16 cellular contexts compared by ENCODE assay signal in genomic region chr16:2386990-2387389, GRCh38.
DNase-seq lines count a peak whose midpoint lies in the region; ATAC-seq and TF ChIP-seq lines count a peak whose summit lies in the region.
"Had no signal": no experiment of that assay in that cellular context is flagged by ENCODE, and none has a peak within 500 bp of the region (broad histone marks: within the 10 kb centered on the region; RNA-seq: fewer than 3 reads in every experiment).

No MANE protein-coding gene starts in this region.

- POLR2A ChIA-PET in AG04449 (lab: Yijun Ruan, JAX), result no interaction called here

- peaks cover 7% of the 10 kb centered on the region for H3K27me3 Mint-ChIP-seq in nephron progenitor cell (ENCODE audit: low read depth, poor library complexity)

- ATAC-seq in SK-N-SH treated with all-trans-retinoic acid at 6 μM for 48 hours, result 0 out of 3 replicates have a peak, but pooled peaks have one; percentile 33
- ATAC-seq: activated T-cell treated with anti-CD3 and anti-CD28 coated beads, Interleukin-2, amount 50 U/mL, for 72 hours; natural killer cell treated with Interleukin-12 subunit alpha and Interleukin-12 subunit beta and Interleukin-15 and Interleukin-18, amount 100 ng/mL, for 72 hours; upper lobe of right lung had no signal

- peaks cover 7% of the 10 kb centered on the region for H3K36me3 Mint-ChIP-seq in nephron progenitor cell (ENCODE audit: low read depth)
- H3K36me3 Mint-ChIP-seq: IgD-negative memory B cell; natural killer cell treated with Interleukin-12 subunit alpha and Interleukin-12 subunit beta and Interleukin-15 and Interleukin-18, amount 100 ng/mL, for 72 hours had no signal

- DNase-seq in AG04449 (ENCODE audit: low read depth, low spot score) (no peak), HFF-Myc (ENCODE audit: extremely low read depth, low read depth) (no peak), foreskin fibroblast (no peak), NCI-H1694 treated with DMSO at 0.1 percent for 48 hours (lab: John Stamatoyannopoulos, UW) (no peak), GM19240 (ENCODE audit: insufficient read length, low spot score) (no peak), OCI-M2 (lab: John Stamatoyannopoulos, UW; ENCODE audit: unreplicated experiment) (no peak), nephron progenitor cell (no peak)
- DNase-seq: activated T-cell treated with anti-CD3 and anti-CD28 coated beads, Interleukin-2, amount 50 U/mL, for 72 hours; AML-193; erythroblast; NCI-H187 treated with DMSO at 0.1 percent for 48 hours; upper lobe of right lung had no signal

- H3K4me1 Mint-ChIP-seq in nephron progenitor cell, result no peaks in the 10 kb centered on the region

- H3K4me3 ChIP-seq in AG04449 (ENCODE audit: low read depth, low read length) (no peak overlapping the region), HFF-Myc (replicated peaks; ENCODE audit: low read depth, low read length) (no peak overlapping the region), foreskin fibroblast (ENCODE audit: low read depth in 1 of 2, low read length in 2 of 2) (no peak overlapping the region)
- H3K4me3 ChIP-seq: skin epidermis, upper lobe of right lung had no signal

- TF ChIP-seq CTCF in AG04449 (IDR thresholded peaks at IDR 0.05; ENCODE audit: insufficient read depth, low read length, missing control alignments) (peak; percentile 19), HFF-Myc (IDR thresholded peaks at IDR 0.05; ENCODE audit: low read depth, low read length, missing control alignments) (peak; percentile 25), foreskin fibroblast (IDR thresholded peaks at IDR 0.05; ENCODE audit: low read depth, low read length) (peak; percentile 25), nephron progenitor cell (IDR thresholded peaks at IDR 0.05) (no peak)

- no peak overlapping the region for H3K27ac Mint-ChIP-seq in nephron progenitor cell
- H3K27ac Mint-ChIP-seq: activated T-cell treated with anti-CD3 and anti-CD28 coated beads, Interleukin-2, amount 50 U/mL, for 72 hours; IgD-negative memory B cell; natural killer cell treated with Interleukin-12 subunit alpha and Interleukin-12 subunit beta and Interleukin-15 and Interleukin-18, amount 100 ng/mL, for 72 hours had no signal

- no peak overlapping the region for H3K4me3 Mint-ChIP-seq in nephron progenitor cell
- H3K4me3 Mint-ChIP-seq: activated T-cell treated with anti-CD3 and anti-CD28 coated beads, Interleukin-2, amount 50 U/mL, for 72 hours; IgD-negative memory B cell; natural killer cell treated with Interleukin-12 subunit alpha and Interleukin-12 subunit beta and Interleukin-15 and Interleukin-18, amount 100 ng/mL, for 72 hours had no signal

- peaks cover 29% of the 10 kb centered on the region for H3K9me3 Mint-ChIP-seq in nephron progenitor cell
- H3K9me3 Mint-ChIP-seq: natural killer cell treated with Interleukin-12 subunit alpha and Interleukin-12 subunit beta and Interleukin-15 and Interleukin-18, amount 100 ng/mL, for 72 hours had no signal

- CTCF ChIA-PET in AG04449 (lab: Yijun Ruan, JAX), result no interaction called here

TF ChIP-seq in SK-N-SH treated with all-trans-retinoic acid at 6 μM for 48 hours, 23 proteins besides CTCF, POLR2A, EP300 and RAD21:
- TF ChIP-seq ESRRG (CRISPR knock-in tag; IDR thresholded peaks at IDR 0.05), result no peak
- TF ChIP-seq, protein P1, sequence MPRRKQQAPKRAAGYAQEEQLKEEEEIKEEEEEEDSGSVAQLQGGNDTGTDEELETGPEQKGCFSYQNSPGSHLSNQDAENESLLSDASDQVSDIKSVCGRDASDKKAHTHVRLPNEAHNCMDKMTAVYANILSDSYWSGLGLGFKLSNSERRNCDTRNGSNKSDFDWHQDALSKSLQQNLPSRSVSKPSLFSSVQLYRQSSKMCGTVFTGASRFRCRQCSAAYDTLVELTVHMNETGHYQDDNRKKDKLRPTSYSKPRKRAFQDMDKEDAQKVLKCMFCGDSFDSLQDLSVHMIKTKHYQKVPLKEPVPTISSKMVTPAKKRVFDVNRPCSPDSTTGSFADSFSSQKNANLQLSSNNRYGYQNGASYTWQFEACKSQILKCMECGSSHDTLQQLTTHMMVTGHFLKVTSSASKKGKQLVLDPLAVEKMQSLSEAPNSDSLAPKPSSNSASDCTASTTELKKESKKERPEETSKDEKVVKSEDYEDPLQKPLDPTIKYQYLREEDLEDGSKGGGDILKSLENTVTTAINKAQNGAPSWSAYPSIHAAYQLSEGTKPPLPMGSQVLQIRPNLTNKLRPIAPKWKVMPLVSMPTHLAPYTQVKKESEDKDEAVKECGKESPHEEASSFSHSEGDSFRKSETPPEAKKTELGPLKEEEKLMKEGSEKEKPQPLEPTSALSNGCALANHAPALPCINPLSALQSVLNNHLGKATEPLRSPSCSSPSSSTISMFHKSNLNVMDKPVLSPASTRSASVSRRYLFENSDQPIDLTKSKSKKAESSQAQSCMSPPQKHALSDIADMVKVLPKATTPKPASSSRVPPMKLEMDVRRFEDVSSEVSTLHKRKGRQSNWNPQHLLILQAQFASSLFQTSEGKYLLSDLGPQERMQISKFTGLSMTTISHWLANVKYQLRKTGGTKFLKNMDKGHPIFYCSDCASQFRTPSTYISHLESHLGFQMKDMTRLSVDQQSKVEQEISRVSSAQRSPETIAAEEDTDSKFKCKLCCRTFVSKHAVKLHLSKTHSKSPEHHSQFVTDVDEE (CRISPR knock-in tag; IDR thresholded peaks at IDR 0.05), result no peak
- TF ChIP-seq TOX (CRISPR knock-in tag; IDR thresholded peaks at IDR 0.05; ENCODE audit: borderline replicate concordance), result no peak
- no peak for TF ChIP-seq CSDC2 (CRISPR knock-in tag; IDR thresholded peaks at IDR 0.05)
- TF ChIP-seq PPARA (CRISPR knock-in tag; IDR thresholded peaks at IDR 0.05; ENCODE audit: borderline replicate concordance), result no peak
- no peak for TF ChIP-seq ZFP3 (CRISPR knock-in tag; IDR thresholded peaks at IDR 0.05)
- TF ChIP-seq, protein P2, sequence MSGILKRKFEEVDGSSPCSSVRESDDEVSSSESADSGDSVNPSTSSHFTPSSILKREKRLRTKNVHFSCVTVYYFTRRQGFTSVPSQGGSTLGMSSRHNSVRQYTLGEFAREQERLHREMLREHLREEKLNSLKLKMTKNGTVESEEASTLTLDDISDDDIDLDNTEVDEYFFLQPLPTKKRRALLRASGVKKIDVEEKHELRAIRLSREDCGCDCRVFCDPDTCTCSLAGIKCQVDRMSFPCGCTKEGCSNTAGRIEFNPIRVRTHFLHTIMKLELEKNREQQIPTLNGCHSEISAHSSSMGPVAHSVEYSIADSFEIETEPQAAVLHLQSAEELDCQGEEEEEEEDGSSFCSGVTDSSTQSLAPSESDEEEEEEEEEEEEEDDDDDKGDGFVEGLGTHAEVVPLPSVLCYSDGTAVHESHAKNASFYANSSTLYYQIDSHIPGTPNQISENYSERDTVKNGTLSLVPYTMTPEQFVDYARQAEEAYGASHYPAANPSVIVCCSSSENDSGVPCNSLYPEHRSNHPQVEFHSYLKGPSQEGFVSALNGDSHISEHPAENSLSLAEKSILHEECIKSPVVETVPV (CRISPR knock-in tag; IDR thresholded peaks at IDR 0.05), result no peak
- TF ChIP-seq ZC3H10 (CRISPR knock-in tag; IDR thresholded peaks at IDR 0.05), result no peak
- TF ChIP-seq, protein P3, sequence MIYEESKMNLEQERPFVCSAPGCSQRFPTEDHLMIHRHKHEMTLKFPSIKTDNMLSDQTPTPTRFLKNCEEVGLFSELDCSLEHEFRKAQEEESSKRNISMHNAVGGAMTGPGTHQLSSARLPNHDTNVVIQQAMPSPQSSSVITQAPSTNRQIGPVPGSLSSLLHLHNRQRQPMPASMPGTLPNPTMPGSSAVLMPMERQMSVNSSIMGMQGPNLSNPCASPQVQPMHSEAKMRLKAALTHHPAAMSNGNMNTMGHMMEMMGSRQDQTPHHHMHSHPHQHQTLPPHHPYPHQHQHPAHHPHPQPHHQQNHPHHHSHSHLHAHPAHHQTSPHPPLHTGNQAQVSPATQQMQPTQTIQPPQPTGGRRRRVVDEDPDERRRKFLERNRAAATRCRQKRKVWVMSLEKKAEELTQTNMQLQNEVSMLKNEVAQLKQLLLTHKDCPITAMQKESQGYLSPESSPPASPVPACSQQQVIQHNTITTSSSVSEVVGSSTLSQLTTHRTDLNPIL (CRISPR knock-in tag; IDR thresholded peaks at IDR 0.05; ENCODE audit: low read depth), result no peak
- no peak for TF ChIP-seq BACH2 (CRISPR knock-in tag; IDR thresholded peaks at IDR 0.05; ENCODE audit: borderline replicate concordance)
- no peak for TF ChIP-seq ZNF70 (CRISPR knock-in tag; IDR thresholded peaks at IDR 0.05)
- no peak for TF ChIP-seq SNAI2 (CRISPR knock-in tag; IDR thresholded peaks at IDR 0.05)
